ENCODE assay signal across 14 cellular contexts in the genomic region with DNA sequence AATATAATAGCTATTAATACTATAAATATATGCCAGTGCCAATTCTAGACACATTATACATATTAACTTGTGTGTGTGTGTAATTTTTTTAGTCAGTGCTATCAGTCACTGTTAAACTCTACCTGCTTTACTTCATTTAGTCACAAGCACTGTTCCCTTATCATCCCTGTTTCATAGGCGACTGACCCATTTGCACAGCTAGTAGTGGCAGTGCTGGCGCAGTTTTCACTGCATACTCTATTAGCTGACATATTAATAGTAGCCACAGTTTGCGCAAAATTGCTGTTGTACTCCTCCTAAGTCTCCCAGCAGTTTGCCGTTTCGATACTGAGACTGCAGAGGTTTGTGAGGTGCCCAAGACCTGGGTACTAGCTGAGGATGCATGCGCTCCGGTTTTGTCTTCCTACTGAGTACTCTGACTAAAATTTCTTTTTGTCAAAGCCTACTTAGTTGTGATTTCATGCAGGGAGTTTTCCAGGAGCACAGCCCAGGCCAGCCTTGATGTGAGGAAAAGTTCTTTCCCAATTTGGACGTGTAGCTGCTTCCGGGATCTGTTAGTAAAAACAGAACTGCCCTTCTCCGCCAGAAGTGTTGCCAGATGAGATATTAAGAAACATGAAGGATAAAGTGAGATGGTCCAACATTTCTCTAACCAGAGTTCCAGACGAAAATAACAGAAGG. TPM values are rescaled to one million over a fixed set of nuclear protein-coding genes. Genes with fewer than 3 reads are reported as not detected.
DNase-seq lines count a peak whose midpoint lies in the region; ATAC-seq and TF ChIP-seq lines count a peak whose summit lies in the region.
"Had no signal": no experiment of that assay in that cellular context is flagged by ENCODE, and none has a peak within 500 bp of the region (broad histone marks: within the 10 kb centered on the region; RNA-seq: fewer than 3 reads in every experiment).

No MANE protein-coding gene starts in this region.

- H3K27me3 Mint-ChIP-seq in nephron (ENCODE audit: low read depth): peaks cover 3% of the 10 kb centered on the region

- H3K27ac ChIP-seq in Peyer's patch: peak overlapping the region; percentile 5 to 90 (median 29)
- peak overlapping the region; percentile 54 for H3K27ac ChIP-seq in cardiac muscle cell
- peak overlapping the region; percentile 90 to 94 (median 93) for H3K27ac ChIP-seq in transverse colon
- H3K27ac ChIP-seq in SJCRH30: no peak overlapping the region

- peak in 1 of 3 donors; percentile 52 for DNase-seq in Peyer's patch
- DNase-seq in cardiac muscle cell (ENCODE audit: low read depth in 1 of 2, low spot score in 1 of 2): peak; percentile 11 to 84
- DNase-seq in transverse colon: peak; percentile 29
- no peak for DNase-seq in stimulated activated CD4-positive, alpha-beta T cell treated with anti-CD3 and anti-CD28 coated beads, Interleukin-1b, Interleukin-23, amount 100 ng/mL, for 48 hours
- no peak for DNase-seq in SJCRH30
- DNase-seq: activated CD4-positive, alpha-beta T cell treated with anti-CD3 and anti-CD28 coated beads for 4 hours; Karpas-422; NCI-H2029 treated with DMSO at 0.1 percent for 48 hours; stimulated activated CD4-positive, alpha-beta T cell treated with anti-CD3 and anti-CD28 coated beads, Interleukin-4, amount 100 ng/mL, for 1 hour; stimulated activated naive CD4-positive, alpha-beta T cell had no signal

- peaks cover 30% of the 10 kb centered on the region for H3K36me3 Mint-ChIP-seq in nephron (ENCODE audit: low read depth)

- H3K9me3 Mint-ChIP-seq in nephron: no peaks in the 10 kb centered on the region
- H3K9me3 Mint-ChIP-seq: neural crest cell had no signal

- H3K27me3 ChIP-seq in Peyer's patch (no peaks in the 10 kb centered on the region), cardiac muscle cell (no peaks in the 10 kb centered on the region), transverse colon (no peaks in the 10 kb centered on the region), SJCRH30 (no peaks in the 10 kb centered on the region)

- TF ChIP-seq CTCF in Peyer's patch (IDR thresholded peaks at IDR 0.05) (no peak), cardiac muscle cell (IDR thresholded peaks at IDR 0.05; ENCODE audit: low read depth, low read length) (no peak), nephron (IDR thresholded peaks at IDR 0.05; ENCODE audit: unreplicated experiment in 3 of 3) (no peak), transverse colon (IDR thresholded peaks at IDR 0.05) (no peak)

- TF ChIP-seq EP300 in transverse colon (IDR thresholded peaks at IDR 0.05; ENCODE audit: low read depth): no peak

- H3K9me3 ChIP-seq in Peyer's patch (no peaks in the 10 kb centered on the region), cardiac muscle cell (ENCODE audit: low read depth) (no peaks in the 10 kb centered on the region), transverse colon (no peaks in the 10 kb centered on the region), SJCRH30 (replicated peaks) (no peaks in the 10 kb centered on the region)

- no peaks in the 10 kb centered on the region for H3K36me3 ChIP-seq in Peyer's patch
- no peaks in the 10 kb centered on the region for H3K36me3 ChIP-seq in cardiac muscle cell
- peaks cover 0 to 2% (median under 1%) of the 10 kb centered on the region in 4 donors for H3K36me3 ChIP-seq in transverse colon
- H3K36me3 ChIP-seq in SJCRH30: peaks cover 6% of the 10 kb centered on the region; the same call in 1 of the 2 replicates

- H3K4me1 ChIP-seq in Peyer's patch: no peaks in the 10 kb centered on the region
- H3K4me1 ChIP-seq in cardiac muscle cell (ENCODE audit: low read depth): peaks cover 32% of the 10 kb centered on the region
- peaks cover 0 to 36% (median 4%) of the 10 kb centered on the region in 4 donors for H3K4me1 ChIP-seq in transverse colon
- peaks cover 13% of the 10 kb centered on the region for H3K4me1 ChIP-seq in SJCRH30

- ATAC-seq in GM19463 (IDR thresholded peaks at IDR 0.05; ENCODE audit: unreplicated experiment) (no peak), GM18520 (IDR thresholded peaks at IDR 0.05; ENCODE audit: unreplicated experiment) (no peak)

- 74 to 84% methylated on average over 6 to 11 of the region's 11 CpGs for WGBS in transverse colon (ENCODE audit: low coverage in 1 of 2), 2 donors

- H3K4me3 ChIP-seq in Peyer's patch: no peak overlapping the region
- no peak overlapping the region for H3K4me3 ChIP-seq in cardiac muscle cell
- H3K4me3 ChIP-seq in transverse colon: no peak overlapping the region
- H3K4me3 ChIP-seq in SJCRH30: no peak overlapping the region

- in situ Hi-C loops in transverse colon (cut with MboI; ENCODE audit: low pct_ligation_motif_present in 1 of 4, low pct_unique_long_range_greater_than_20kb in 1 of 4, low sequenced_read_pairs in 3 of 4): loop anchor here in 2 of 4 donors (25.0 kb wide), 1 partner anchor 135 kb away; a partner anchor contains a TSS

- intact Hi-C loops in transverse colon (cut with DNase I; ENCODE audit: low total_unique reads): loop anchor here (5.0 kb wide), 1 partner anchor 45 kb away; a partner anchor contains a TSS

- peaks cover 77% of the 10 kb centered on the region for H3K4me1 Mint-ChIP-seq in nephron

- peak overlapping the region in 2 of 3 experiments; percentile 45 to 73 for H3K27ac Mint-ChIP-seq in nephron

- TF ChIP-seq POLR2A in Peyer's patch (IDR thresholded peaks at IDR 0.05): no peak
- TF ChIP-seq POLR2A in transverse colon (IDR thresholded peaks at IDR 0.05): no peak

- peak overlapping the region in 1 of 3 experiments; percentile 51 for H3K4me3 Mint-ChIP-seq in nephron
- H3K4me3 Mint-ChIP-seq: neural crest cell had no signal

RNA-seq across cellular contexts. Expression of a gene that starts 5.6 kb away (rescaled TPM):
- total RNA-seq in Peyer's patch (1 to 10 TPM; 1.6 to 3.3 (median 2.1) TPM), cardiac muscle cell (6.6 and 7.1 TPM in 2 replicates), transverse colon (10 to 100 TPM in 3 of 4 donors, 1 to 10 TPM in 1; 7.1 to 49.0 (median 10.7) TPM)
- polyA plus RNA-seq in cardiac muscle cell: 8.7 and 10.4 TPM in 2 replicates
- total RNA-seq in SJCRH30 (2014; rRNA removed; shearing (Covaris generic)): 4.6 and 4.8 TPM in 2 replicates

RNA-seq across cellular contexts. Expression of a gene that starts 44.4 kb away (rescaled TPM):
- 10 to 100 TPM in 1 of 4 donors, 1 to 10 TPM in 3; 3.0 to 18.2 (median 5.0) TPM for total RNA-seq in Peyer's patch
- total RNA-seq in cardiac muscle cell: 9.1 and 11.9 TPM in 2 replicates
- 14.7 and 21.3 TPM in 2 replicates for polyA plus RNA-seq in cardiac muscle cell
- total RNA-seq in transverse colon: 10 to 100 TPM; 21.7 to 28.5 (median 25.1) TPM
- total RNA-seq in SJCRH30 (2014; rRNA removed; shearing (Covaris generic)): 22.4 and 24.2 TPM in 2 replicates

Comparison
In these comparisons a context has a peak if more than half of its experiments do, and no peak if none do; other contexts are left out.
1. DNase-seq: peak in cardiac muscle cell (2 of 2) and transverse colon (single experiment); none in stimulated activated CD4-positive, alpha-beta T cell treated with anti-CD3 and anti-CD28 coated beads, Interleukin-1b, Interleukin-23, amount 100 ng/mL, for 48 hours (single experiment) and SJCRH30 (0 of 2).